ENCODE assay signal across 23 cellular contexts in genomic region chr3:148791955-148792354, GRCh38. TPM values are rescaled to one million over a fixed set of nuclear protein-coding genes. Genes with fewer than 3 reads are reported as not detected.
"Had no signal": no experiment of that assay in that cellular context is flagged by ENCODE, and none has a peak within 500 bp of the region (broad histone marks: within the 10 kb centered on the region; RNA-seq: fewer than 3 reads in every experiment).

No MANE protein-coding gene starts in this region.

- H3K27ac Mint-ChIP-seq: activated CD4-positive, alpha-beta T cell treated with anti-CD3 and anti-CD28 coated beads for 36 hours; activated naive CD8-positive, alpha-beta T cell treated with anti-CD3 and anti-CD28 coated beads, Interleukin-2, amount 10 ng/mL, durations not matched to agents 7 days and 5 days; activated T-cell treated with anti-CD3 and anti-CD28 coated beads, Interleukin-2, amount 50 U/mL, for 24 hours; activated T-helper 2 cell treated with anti-CD3 and anti-CD28 coated beads, Interferon-gamma antibody, Interleukin-2, Interleukin-4, amounts not matched to agents 10 μg/mL and 5 μg/mL and 100 μg/mL, durations not matched to agents 14 hours and 24 hours and 36 hours; nephron progenitor cell; WTC11 had no signal

- H3K36me3 ChIP-seq: esophagus muscularis mucosa, transverse colon had no signal

- DNase-seq: activated CD4-positive, alpha-beta T cell treated with anti-CD3 and anti-CD28 coated beads for 36 hours; activated CD4-positive, alpha-beta T cell treated with anti-CD3 and anti-CD28 coated beads, Interleukin-2, amount 50 U/mL, for 4 hours; activated CD8-positive, alpha-beta memory T cell treated with anti-CD3 and anti-CD28 coated beads for 24 hours; activated CD8-positive, alpha-beta memory T cell treated with anti-CD3 and anti-CD28 coated beads, Interleukin-2, amount 50 U/mL, for 4 hours; activated naive CD4-positive, alpha-beta T cell treated with Interleukin-2 at 50 U/mL for 16 hours; activated naive CD8-positive, alpha-beta T cell treated with anti-CD3 and anti-CD28 coated beads, Interleukin-2, amount 10 ng/mL, durations not matched to agents 7 days and 5 days; activated T-cell treated with anti-CD3 and anti-CD28 coated beads, Interleukin-2, amount 50 U/mL, for 24 hours; amniotic stem cell; dermis blood vessel endothelial cell; effector memory CD4-positive, alpha-beta T cell; left cardiac atrium; nephron progenitor cell; occipital lobe; stimulated activated CD4-positive, alpha-beta T cell treated with anti-CD3 and anti-CD28 coated beads, Interleukin-4, amount 100 ng/mL, for 24 hours; stimulated activated naive CD4-positive, alpha-beta T cell treated with Interleukin-2 at 50 U/mL for 16 hours; T1000; transverse colon had no signal

- H3K27me3 ChIP-seq: esophagus muscularis mucosa, transverse colon had no signal

- H3K4me3 Mint-ChIP-seq: activated CD4-positive, alpha-beta T cell treated with anti-CD3 and anti-CD28 coated beads for 36 hours; activated naive CD8-positive, alpha-beta T cell treated with anti-CD3 and anti-CD28 coated beads, Interleukin-2, amount 10 ng/mL, durations not matched to agents 7 days and 5 days; activated T-cell treated with anti-CD3 and anti-CD28 coated beads, Interleukin-2, amount 50 U/mL, for 24 hours; nephron progenitor cell; WTC11 had no signal

- ATAC-seq: activated CD4-positive, alpha-beta T cell treated with anti-CD3 and anti-CD28 coated beads for 36 hours; WTC11 had no signal

- H3K4me3 ChIP-seq: esophagus muscularis mucosa, transverse colon had no signal

- H3K27me3 Mint-ChIP-seq: activated naive CD8-positive, alpha-beta T cell treated with anti-CD3 and anti-CD28 coated beads, Interleukin-2, amount 10 ng/mL, durations not matched to agents 7 days and 5 days; activated T-cell treated with anti-CD3 and anti-CD28 coated beads, Interleukin-2, amount 50 U/mL, for 24 hours had no signal

- H3K36me3 Mint-ChIP-seq: activated naive CD8-positive, alpha-beta T cell treated with anti-CD3 and anti-CD28 coated beads, Interleukin-2, amount 10 ng/mL, durations not matched to agents 7 days and 5 days had no signal

- H3K9me3 Mint-ChIP-seq: activated naive CD8-positive, alpha-beta T cell treated with anti-CD3 and anti-CD28 coated beads, Interleukin-2, amount 10 ng/mL, durations not matched to agents 7 days and 5 days; activated T-cell treated with anti-CD3 and anti-CD28 coated beads, Interleukin-2, amount 50 U/mL, for 24 hours; activated T-helper 2 cell treated with anti-CD3 and anti-CD28 coated beads, Interferon-gamma antibody, Interleukin-2, Interleukin-4, amounts not matched to agents 10 μg/mL and 5 μg/mL and 100 μg/mL, durations not matched to agents 14 hours and 24 hours and 36 hours had no signal

- H3K4me1 Mint-ChIP-seq: activated CD4-positive, alpha-beta T cell treated with anti-CD3 and anti-CD28 coated beads for 36 hours; activated naive CD8-positive, alpha-beta T cell treated with anti-CD3 and anti-CD28 coated beads, Interleukin-2, amount 10 ng/mL, durations not matched to agents 7 days and 5 days had no signal

- H3K27ac ChIP-seq: transverse colon had no signal

- H3K9me3 ChIP-seq: esophagus muscularis mucosa, transverse colon had no signal

RNA-seq across cellular contexts. Expression of gene CPB1, which starts 35.7 kb away (rescaled TPM):
- total RNA-seq: activated CD4-positive, alpha-beta T cell treated with anti-CD3 and anti-CD28 coated beads for 36 hours; activated naive CD8-positive, alpha-beta T cell treated with anti-CD3 and anti-CD28 coated beads, Interleukin-2, amount 10 ng/mL, durations not matched to agents 7 days and 5 days; activated T-helper 2 cell treated with anti-CD3 and anti-CD28 coated beads, Interferon-gamma antibody, Interleukin-2, Interleukin-4, amounts not matched to agents 10 μg/mL and 5 μg/mL and 100 μg/mL, durations not matched to agents 14 hours and 24 hours and 36 hours; cardiac septum; dermis blood vessel endothelial cell; frontal cortex; occipital lobe; T-helper 1 cell treated with Interleukin-12 subunit alpha and Interleukin-12 subunit beta and Interleukin-4 antibody, amounts not matched to agents 30 ng/mL and 1 ng/mL, for 36 hours had no signal
